In genomic region chr12:75705749-75706719, GRCh38 we compare ENCODE assay signal across 1 cellular context.
TF ChIP-seq lines count a peak whose summit lies in the region.

No MANE protein-coding gene starts in this region.

TF ChIP-seq in K562, 482 proteins besides CTCF, POLR2A, EP300 and RAD21 (continued from another document and continues in another):
- TF ChIP-seq KLF10 (CRISPR knock-in tag; IDR thresholded peaks at IDR 0.05): no peak
- no peak for TF ChIP-seq ZNF354B (CRISPR knock-in tag; IDR thresholded peaks at IDR 0.05)
- no peak for TF ChIP-seq ZBTB40 (IDR thresholded peaks at IDR 0.05)
- TF ChIP-seq ZBTB40 (CRISPR knock-in tag; IDR thresholded peaks at IDR 0.05): no peak
- no peak for TF ChIP-seq SOX6 (IDR thresholded peaks at IDR 0.05)
- TF ChIP-seq ZNF436 (CRISPR knock-in tag; IDR thresholded peaks at IDR 0.05): 0 out of 2 replicates have a peak, but pooled peaks have one; percentile 6
- no peak for TF ChIP-seq RBM39 (optimal IDR thresholded peaks at IDR 0.05; ENCODE audit: low read depth, low read length)
- TF ChIP-seq COPS2 (conservative IDR thresholded peaks at IDR 0.05): no peak
- peak; percentile 30; the same call in 1 of the 2 replicates for TF ChIP-seq EHMT2 (IDR thresholded peaks at IDR 0.05)
- TF ChIP-seq NFRKB (IDR thresholded peaks at IDR 0.05; ENCODE audit: low read depth): 0 out of 2 replicates have a peak, but pooled peaks have one; percentile 12
- no peak for TF ChIP-seq SIRT6 (IDR thresholded peaks at IDR 0.05; ENCODE audit: low read depth, low read length)
- no peak for TF ChIP-seq HNRNPL (IDR thresholded peaks at IDR 0.05; ENCODE audit: low read depth, low read length)
- TF ChIP-seq FUS (optimal IDR thresholded peaks at IDR 0.05; ENCODE audit: low read depth, low read length): no peak
- TF ChIP-seq ZNF280A (IDR thresholded peaks at IDR 0.05; ENCODE audit: low read depth, partially characterized antibody): no peak
- no peak for TF ChIP-seq NEUROD1 (IDR thresholded peaks at IDR 0.05; ENCODE audit: borderline replicate concordance, low read depth, low read length, partially characterized antibody)
- TF ChIP-seq ARID1B (IDR thresholded peaks at IDR 0.05): no peak
- no peak for TF ChIP-seq CLOCK (CRISPR knock-in tag; IDR thresholded peaks at IDR 0.05; ENCODE audit: borderline replicate concordance)
- TF ChIP-seq PKNOX1 (IDR thresholded peaks at IDR 0.05): peak; percentile 46
- TF ChIP-seq ZNF407 (IDR thresholded peaks at IDR 0.05; ENCODE audit: low read depth): no peak
- TF ChIP-seq ZNF592 (IDR thresholded peaks at IDR 0.05): no peak
- TF ChIP-seq ZBTB17 (CRISPR knock-in tag; IDR thresholded peaks at IDR 0.05): no peak
- no peak for TF ChIP-seq THRA (IDR thresholded peaks at IDR 0.05)
- no peak for TF ChIP-seq SMAD3 (CRISPR knock-in tag; conservative IDR thresholded peaks at IDR 0.05)
- no peak for TF ChIP-seq RB1 (IDR thresholded peaks at IDR 0.05; ENCODE audit: low read depth)
